ENCODE assay signal across 10 cellular contexts in the genomic region with DNA sequence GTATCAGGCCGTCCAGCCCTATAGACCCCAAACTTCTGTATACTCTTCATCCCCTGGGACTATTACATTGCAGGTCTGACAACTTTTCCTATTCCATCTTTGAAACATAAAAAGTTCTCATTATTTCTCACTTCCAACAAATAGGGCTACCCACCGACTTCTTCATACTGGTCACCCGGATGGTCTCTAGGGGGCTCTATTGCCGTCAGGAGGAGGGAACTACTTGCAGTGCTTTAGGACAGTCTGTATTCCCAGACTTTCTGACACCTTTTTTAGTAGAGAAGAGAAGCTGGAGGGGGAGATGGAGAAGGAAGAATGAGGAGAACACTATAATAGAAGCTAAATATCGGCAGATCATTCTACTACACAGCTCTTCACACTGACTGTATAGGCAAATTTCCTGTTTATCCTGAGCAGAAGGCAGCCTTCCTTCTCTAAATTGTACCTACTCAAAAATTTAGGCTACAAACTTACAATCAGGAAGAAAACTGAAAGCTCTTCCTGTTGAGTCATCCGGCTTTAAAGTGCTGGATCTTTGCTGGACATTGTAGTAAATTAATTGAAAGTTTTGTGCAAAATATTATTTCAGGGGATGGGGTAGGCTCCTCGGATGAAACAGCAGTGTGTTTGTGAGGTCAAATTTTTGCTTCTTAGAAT. TPM values are rescaled to one million over a fixed set of nuclear protein-coding genes. Genes with fewer than 3 reads are reported as not detected.
DNase-seq lines count a peak whose midpoint lies in the region; ATAC-seq, FAIRE-seq and TF ChIP-seq lines count a peak whose summit lies in the region.
"Had no signal": no experiment of that assay in that cellular context is flagged by ENCODE, and none has a peak within 500 bp of the region (broad histone marks: within the 10 kb centered on the region; RNA-seq: fewer than 3 reads in every experiment).

No MANE protein-coding gene starts in this region.

- intact Hi-C loops in PC-3 (cut with micrococcal nuclease), result loop anchor here (10.0 kb wide), 1 partner anchor 140 kb away; no protein-coding TSS in a partner anchor

- H3K27me3 Mint-ChIP-seq in nephron (ENCODE audit: low read depth), result no peaks in the 10 kb centered on the region

- H3F3A ChIP-seq in PC-3 (ENCODE audit: low read length, unreplicated experiment), result no peaks in the 10 kb centered on the region

- CTCF ChIA-PET in PC-3 (lab: Charles Lee), result interaction anchor here (0.6 kb wide), 1 partner anchor 330 kb away, joined by 3 read pairs; no protein-coding TSS in a partner anchor

- H2AFZ ChIP-seq in PC-3 (ENCODE audit: low read length), result peak overlapping the region; percentile 5; the same call in 1 of the 2 replicates

- H3K9me2 ChIP-seq in PC-3 (replicated peaks; ENCODE audit: low read length), result no peaks in the 10 kb centered on the region

- H3K36me3 Mint-ChIP-seq in nephron (ENCODE audit: low read depth), result no peaks in the 10 kb centered on the region

- H3K9me3 ChIP-seq in PC-3 (ENCODE audit: low read length), result no peaks in the 10 kb centered on the region
- H3K9me3 ChIP-seq: ovary had no signal

- H3K4me2 ChIP-seq in PC-3 (ENCODE audit: low read length), result peak overlapping the region; percentile 20; the same call in 1 of the 2 replicates

- H3K4me1 ChIP-seq in PC-3 (ENCODE audit: insufficient read depth, low read length), result peaks cover 27% of the 10 kb centered on the region

- FAIRE-seq in frontal cortex (lab: Jason Lieb, UNC), result no peak

- peak overlapping the region; percentile 57 for H3K27ac ChIP-seq in PC-3 (ENCODE audit: low read length)

- H3K27me3 ChIP-seq in PC-3 (ENCODE audit: low read length), result no peaks in the 10 kb centered on the region
- H3K27me3 ChIP-seq: ovary had no signal

- peak overlapping the region; percentile 52 to 80 (median 56) for H3K27ac Mint-ChIP-seq in nephron

- TF ChIP-seq CTCF in PC-3 (conservative IDR thresholded peaks at IDR 0.05; ENCODE audit: low read depth, low read length), result no peak
- peak in 2 of 3 experiments; percentile 25 to 38 for TF ChIP-seq CTCF in nephron (IDR thresholded peaks at IDR 0.05; ENCODE audit: unreplicated experiment in 3 of 3)

- DNase-seq in ELR (ENCODE audit: low read depth) (peak; percentile 57), PC-3 (peak; percentile 38), dermis blood vessel endothelial cell (peak; percentile 59), frontal cortex (ENCODE audit: low spot score in 2 of 2) (no peak), KG1 (lab: John Stamatoyannopoulos, UW) (no peak)
- DNase-seq in effector CD8-positive, alpha-beta T cell (lab: John Stamatoyannopoulos, UW), result no peak
- DNase-seq: Karpas-422, RPMI8226 had no signal

- H3K4me1 Mint-ChIP-seq in nephron, result peaks cover 18% of the 10 kb centered on the region

- H3K79me2 ChIP-seq in PC-3 (ENCODE audit: low read length), result no peaks in the 10 kb centered on the region

- POLR2A ChIA-PET in PC-3 (lab: Charles Lee; ENCODE audit: unreplicated experiment), result interaction anchor here (0.5 kb wide), 1 partner anchor 8 kb away, joined by 5 read pairs; no protein-coding TSS in a partner anchor

- H4K20me1 ChIP-seq in PC-3 (ENCODE audit: low read length), result no peaks in the 10 kb centered on the region

- BruUV-seq in PC-3 (replicated peaks; lab: Mats Ljungman, UMichigan), result no TSS peak

- no peaks in the 10 kb centered on the region for H3K36me3 ChIP-seq in PC-3 (ENCODE audit: low read depth, low read length)
- H3K36me3 ChIP-seq: ovary had no signal

- no peak overlapping the region for H3K9ac ChIP-seq in PC-3 (ENCODE audit: low read length)

- ATAC-seq in PC-3, result peak; percentile 58

- H3K4me3 ChIP-seq in PC-3 (ENCODE audit: low read length), result no peak overlapping the region
- H3K4me3 ChIP-seq: ovary had no signal

- H3K4me3 Mint-ChIP-seq in nephron, result no peak overlapping the region

- H3K9me3 Mint-ChIP-seq in nephron, result no peaks in the 10 kb centered on the region

RNA-seq across cellular contexts. Expression of gene CDC7, which starts 54.6 kb away (rescaled TPM):
- 10.0 and 11.1 TPM in 2 replicates for total RNA-seq in PC-3 (2014; rRNA removed)
- 2.6 and 7.7 TPM in 2 replicates for total RNA-seq in dermis blood vessel endothelial cell
- total RNA-seq in frontal cortex, result 24.9 TPM

Comparison
In these comparisons a context has a peak if more than half of its experiments do, and no peak if none do; other contexts are left out.
1. DNase-seq: peak in ELR (single experiment), PC-3 (single experiment) and dermis blood vessel endothelial cell (single experiment); none in frontal cortex (0 of 2), KG1 (single experiment) and effector CD8-positive, alpha-beta T cell (single experiment).